In the genomic region with DNA sequence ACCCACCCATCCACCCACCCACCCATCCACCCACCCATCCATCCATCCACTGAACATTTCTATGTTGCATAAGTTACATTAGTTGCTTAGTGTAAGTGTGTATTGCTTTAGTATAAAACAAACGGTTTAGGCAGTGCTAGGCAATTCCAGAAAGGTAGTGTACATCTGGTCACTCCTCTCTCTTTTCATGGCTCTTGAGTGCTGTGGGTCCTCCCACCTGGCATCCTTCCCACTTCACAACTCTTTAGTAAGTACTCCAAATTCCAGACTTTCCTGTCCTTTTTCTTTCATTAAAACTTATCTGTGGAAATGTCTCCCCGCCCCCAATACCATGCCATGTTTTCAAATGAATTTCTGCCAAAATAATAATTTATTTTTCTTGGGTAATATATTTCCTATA, we compare ENCODE assay signal across 18 cellular contexts.
"Had no signal": no experiment of that assay in that cellular context is flagged by ENCODE, and none has a peak within 500 bp of the region (broad histone marks: within the 10 kb centered on the region; RNA-seq: fewer than 3 reads in every experiment).

No MANE protein-coding gene starts in this region.

- H3K27ac ChIP-seq: adrenal gland, body of pancreas, esophagus muscularis mucosa, foreskin keratinocyte, parathyroid adenoma, right atrium auricular region, tibial artery had no signal

- H3K27me3 ChIP-seq: adrenal gland, body of pancreas, dorsolateral prefrontal cortex, esophagus muscularis mucosa, foreskin keratinocyte, right atrium auricular region, tibial artery had no signal

- FAIRE-seq: endometrium, small intestine had no signal

- H3K4me3 ChIP-seq: adrenal gland, body of pancreas, esophagus muscularis mucosa, right atrium auricular region, tibial artery had no signal

- ATAC-seq: activated T-helper 17 cell treated with anti-CD3 and anti-CD28 coated beads, Interleukin-2, amount 50 U/mL, for 72 hours; body of pancreas had no signal

- H3K9me3 ChIP-seq: adrenal gland, body of pancreas, esophagus muscularis mucosa, right atrium auricular region, tibial artery had no signal

- H2AFZ ChIP-seq: parathyroid adenoma had no signal

- H3K36me3 ChIP-seq: adrenal gland, right atrium auricular region had no signal

- H3K79me2 ChIP-seq: parathyroid adenoma had no signal

- H3K9ac ChIP-seq: parathyroid adenoma had no signal

- DNase-seq: activated CD4-positive, alpha-beta T cell treated with anti-CD3 and anti-CD28 coated beads, Interleukin-2, amount 10 ng/mL, durations not matched to agents 7 days and 5 days; activated CD4-positive, CD25-positive, alpha-beta regulatory T cell; activated CD8-positive, alpha-beta memory T cell treated with anti-CD3 and anti-CD28 coated beads for 24 hours; activated naive CD4-positive, alpha-beta T cell treated with anti-CD3 and anti-CD28 coated beads, Interleukin-2, amount 10 ng/mL, durations not matched to agents 7 days and 5 days; cerebellar nuclear complex; dorsolateral prefrontal cortex; foreskin keratinocyte; immature natural killer cell; mesendoderm; small intestine; tibial artery had no signal

- H3K4me1 ChIP-seq: esophagus muscularis mucosa, foreskin keratinocyte, parathyroid adenoma, tibial artery had no signal
